ENCODE assay signal across 1 cellular context in genomic region chr11:36411202-36411640, GRCh38.
TF ChIP-seq lines count a peak whose summit lies in the region.

No MANE protein-coding gene starts in this region.

TF ChIP-seq in GM12878, 131 proteins besides CTCF, POLR2A, EP300 and RAD21 (continued from another document):
- TF ChIP-seq NKRF (conservative IDR thresholded peaks at IDR 0.05) (no peak), IKZF1 (conservative IDR thresholded peaks at IDR 0.05) (peak; percentile 74), CHD4 (IDR thresholded peaks at IDR 0.05) (no peak), SPI1 (IDR thresholded peaks at IDR 0.05; ENCODE audit: borderline replicate concordance, insufficient read depth, low read depth, low read length) (peak; percentile 52; the same call in 1 of the 2 replicates), ZNF217 (IDR thresholded peaks at IDR 0.05) (no peak), EED (IDR thresholded peaks at IDR 0.05; ENCODE audit: low read depth) (peak; percentile 67), DPF2 (IDR thresholded peaks at IDR 0.05) (peak; percentile 42; the same call in 1 of the 2 replicates), BCL3 (IDR thresholded peaks at IDR 0.05; ENCODE audit: borderline replicate concordance, insufficient read depth, low read depth, low read length, poor library complexity, severe bottlenecking) (peak; percentile 55), RUNX3 (IDR thresholded peaks at IDR 0.05; ENCODE audit: low read length) (peak; percentile 56)
